ENCODE assay signal across 21 cellular contexts in the genomic region with DNA sequence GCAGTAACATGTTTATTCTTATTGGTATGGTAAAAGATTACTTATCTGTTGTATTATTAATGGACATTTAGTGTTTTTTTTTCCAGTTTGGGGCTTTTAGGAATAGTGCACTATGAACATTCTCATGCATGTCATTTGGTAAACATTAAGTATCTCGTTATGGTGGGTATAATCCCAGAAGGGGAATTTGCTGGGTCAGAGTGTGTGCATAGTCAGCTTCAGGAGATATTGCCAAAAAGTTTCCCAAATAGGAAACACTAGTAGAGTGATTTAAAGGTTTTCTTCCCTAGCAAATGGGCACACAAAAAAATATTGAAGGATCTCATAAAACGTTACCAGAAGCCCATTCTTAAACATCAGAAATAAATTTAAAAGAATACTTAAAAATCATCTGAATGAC.
"Had no signal": no experiment of that assay in that cellular context is flagged by ENCODE, and none has a peak within 500 bp of the region (broad histone marks: within the 10 kb centered on the region; RNA-seq: fewer than 3 reads in every experiment).

No MANE protein-coding gene starts in this region.

- H3K4me3 ChIP-seq: MG63 had no signal

- H3K9me3 ChIP-seq: MG63, SK-N-SH had no signal

- H3K9me2 ChIP-seq: SK-N-SH had no signal

- H3K4me2 ChIP-seq: SK-N-SH had no signal

- H3K27me3 ChIP-seq: MG63 had no signal

- ATAC-seq: Panc1, PC-3 had no signal

- H3K9ac ChIP-seq: SK-N-SH had no signal

- DNase-seq: IMR-90, Karpas-422, KG1, MG63, NCI-H1092, NCI-H1105 treated with DMSO at 0.1 percent for 48 hours, NCI-H1417 treated with DMSO at 0.1 percent for 48 hours, NCI-H187, NCI-H2029, NCI-H2081 treated with DMSO at 0.1 percent for 48 hours, NCI-H2171, NCI-H226, NCI-H446, NCI-H510A, NCI-H524 treated with DMSO at 0.1 percent for 48 hours, NCI-H774, PC-3, SHP77, SK-N-SH had no signal

- H3K36me3 ChIP-seq: MG63 had no signal

- H3K27ac ChIP-seq: RWPE1 had no signal
